ENCODE assay signal across 8 cellular contexts in genomic region chr11:61679893-61680621, GRCh38. TPM values are rescaled to one million over a fixed set of nuclear protein-coding genes. Genes with fewer than 3 reads are reported as not detected.
DNase-seq lines count a peak whose midpoint lies in the region; ATAC-seq, FAIRE-seq and TF ChIP-seq lines count a peak whose summit lies in the region.

DAGLA (plus strand) TSS chr11:61680391; CDS start chr11:61720156, 39,765 bp downstream.

- no peaks in the 10 kb centered on the region for H3K9me3 ChIP-seq in spleen

- peaks cover 0 to 89% (median 5%) of the 10 kb centered on the region in 7 donors for H3K27me3 ChIP-seq in spleen (replicated peaks in 1 of 7)

- 3 to 11% (median 4%) methylated on average over 30 to 84 of the region's 84 CpGs for WGBS in spleen, 5 donors

- no peak for ATAC-seq in HG03139 (IDR thresholded peaks at IDR 0.05; ENCODE audit: unreplicated experiment)

- TF ChIP-seq POLR2A in NB4 (IDR thresholded peaks at IDR 0.05; ENCODE audit: extremely low read depth, insufficient read length), result no peak
- no peak for TF ChIP-seq POLR2A in spleen (IDR thresholded peaks at IDR 0.05)

- H3K36me3 ChIP-seq in spleen, result no peaks in the 10 kb centered on the region

- H3K27ac ChIP-seq in spleen, result peak within 1 kb of the TSS in 4 of 8 donors; percentile 27 to 64 (median 46)

- in situ Hi-C loops in T47D (cut with HindIII; ENCODE audit: low pct_unique_long_range_greater_than_20kb, low sequenced_read_pairs), result no loop called here

- H3K4me3 ChIP-seq in NB4 (ENCODE audit: low read depth, low read length) (no peak within 1 kb of the TSS), spleen (peak within 1 kb of the TSS; percentile 20 to 74 (median 34))

- TF ChIP-seq CTCF in NB4 (IDR thresholded peaks at IDR 0.05; ENCODE audit: low read depth, low read length), result peak; percentile 71
- TF ChIP-seq CTCF in spleen (IDR thresholded peaks at IDR 0.05 in 8 of 11, conservative IDR thresholded peaks at IDR 0.05 in 3 of 11), result peak; percentile 70 to 98 (median 95)

- peak; percentile 52 for FAIRE-seq in GM18507 (lab: Jason Lieb, UNC)

- intact Hi-C loops in spleen (cut with DNase I; ENCODE audit: low total_unique reads), result loop anchor here (5.0 kb wide), 1 partner anchor 52 kb away; no protein-coding TSS in a partner anchor

- H3K4me1 ChIP-seq in spleen, result peaks cover 0 to 47% (median 20%) of the 10 kb centered on the region in 6 donors

- DNase-seq in 8988T, result peak; percentile 97
- peak; percentile 76 for DNase-seq in GM18507 (ENCODE audit: extremely low spot score, insufficient read length, low read depth)
- peak; percentile 72 for DNase-seq in NB4 (ENCODE audit: low read depth)
- DNase-seq in UCSD-AML1 (lab: John Stamatoyannopoulos, UW; ENCODE audit: unreplicated experiment), result peak; percentile 68
- DNase-seq in T47D (ENCODE audit: low read depth in 1 of 2, low spot score in 1 of 2), result peak; percentile 79 to 81
- peak; percentile 90 for DNase-seq in iPS-NIHi7 (ENCODE audit: extremely low spot score)
- peak; percentile 93 for DNase-seq in spleen

RNA-seq across cellular contexts. Expression of gene DAGLA, which starts in this region (rescaled TPM):
- 1 to 10 TPM; 2.0 to 5.0 (median 3.9) TPM for total RNA-seq in spleen
- 1 to 10 TPM in 1 of 3 donors, under 1 TPM in 2; 0.27 to 1.2 (median 0.35) TPM for polyA plus RNA-seq in spleen
